Comparison of ENCODE assay signal across 8 cellular contexts in genomic region chr5:81751836-81752643, GRCh38. TPM values are rescaled to one million over a fixed set of nuclear protein-coding genes. Genes with fewer than 3 reads are reported as not detected.
DNase-seq lines count a peak whose midpoint lies in the region; ATAC-seq and TF ChIP-seq lines count a peak whose summit lies in the region.

No MANE protein-coding gene starts in this region.

- peak in 4 of 10 experiments; percentile 1 to 6 (median 4) for DNase-seq in CD4-positive, alpha-beta T cell
- DNase-seq in activated naive CD4-positive, alpha-beta T cell treated with anti-CD3 and anti-CD28 coated beads, Interleukin-2, amount 10 ng/mL, durations not matched to agents 7 days and 5 days, result no peak
- DNase-seq in cardiac septum (ENCODE audit: low spot score), result peak; percentile 75
- no peak for DNase-seq in psoas muscle

- WGBS in HUES64, result 13% methylated on average over 33 of the region's 37 CpGs
- WGBS in psoas muscle, 3 donors, result 10 to 12% (median 11%) methylated on average over 37 of the region's 37 CpGs

- peaks cover 11% of the 10 kb centered on the region for H3K36me3 Mint-ChIP-seq in CD4-positive, alpha-beta T cell (ENCODE audit: low read depth)
- peaks cover 6% of the 10 kb centered on the region for H3K36me3 Mint-ChIP-seq in activated naive CD4-positive, alpha-beta T cell treated with anti-CD3 and anti-CD28 coated beads, Interleukin-2, amount 10 ng/mL, durations not matched to agents 7 days and 5 days

- H3K9me3 Mint-ChIP-seq in CD4-positive, alpha-beta T cell, result no peaks in the 10 kb centered on the region
- H3K9me3 Mint-ChIP-seq in activated naive CD4-positive, alpha-beta T cell treated with anti-CD3 and anti-CD28 coated beads, Interleukin-2, amount 10 ng/mL, durations not matched to agents 7 days and 5 days, result no peaks in the 10 kb centered on the region

- H3K27me3 ChIP-seq in CD4-positive, alpha-beta T cell (ENCODE audit: control insufficient read depth, insufficient read depth, low read length), result no peaks in the 10 kb centered on the region
- H3K27me3 ChIP-seq in HUES64 (ENCODE audit: insufficient read depth, low read length) (peaks cover 20% of the 10 kb centered on the region), psoas muscle (ENCODE audit: insufficient read depth in 3 of 3, low read length in 2 of 3) (no peaks in the 10 kb centered on the region)

- POLR2A ChIA-PET in CD4-positive, alpha-beta T cell (lab: Charles Lee), result interaction anchor here (0.6 to 6.9 kb wide), 27 partner anchors 10 to 1325 kb away, joined by 3 to 383 read pairs (median 6); partner anchors contain the start of genes ATG10, RPS23, TMEM167A and XRCC4

- H3K27ac ChIP-seq in CD4-positive, alpha-beta T cell (ENCODE audit: low read depth, low read length), result peak overlapping the region; percentile 79
- H3K27ac ChIP-seq in HUES64 (ENCODE audit: low read depth, low read length) (peak overlapping the region; percentile 79), psoas muscle (peak overlapping the region; percentile 95)

- no peaks in the 10 kb centered on the region for H3K36me3 ChIP-seq in HUES64 (ENCODE audit: insufficient read depth, low read length)
- no peaks in the 10 kb centered on the region for H3K36me3 ChIP-seq in psoas muscle (ENCODE audit: insufficient read depth in 1 of 2, low read depth in 1 of 2)

- H3K4me3 Mint-ChIP-seq in CD4-positive, alpha-beta T cell, result peak overlapping the region; percentile 97
- H3K4me3 Mint-ChIP-seq in activated naive CD4-positive, alpha-beta T cell treated with anti-CD3 and anti-CD28 coated beads, Interleukin-2, amount 10 ng/mL, durations not matched to agents 7 days and 5 days, result peak overlapping the region; percentile 91

- H3K9me3 ChIP-seq in CD4-positive, alpha-beta T cell (ENCODE audit: control insufficient read depth, low read length), result no peaks in the 10 kb centered on the region
- no peaks in the 10 kb centered on the region for H3K9me3 ChIP-seq in HUES64 (ENCODE audit: insufficient read depth, low read depth, low read length)
- H3K9me3 ChIP-seq in psoas muscle, result no peaks in the 10 kb centered on the region

- ATAC-seq in CD4-positive, alpha-beta T cell (ENCODE audit: poor library complexity), result no peak
- peak in 2 of 4 donors; percentile 17 to 18 for ATAC-seq in psoas muscle
- ATAC-seq in HG02852 (IDR thresholded peaks at IDR 0.05; ENCODE audit: unreplicated experiment), result no peak
- ATAC-seq in HG03520 (IDR thresholded peaks at IDR 0.05; ENCODE audit: unreplicated experiment), result no peak
- no peak for ATAC-seq in GM19455 (IDR thresholded peaks at IDR 0.05; ENCODE audit: unreplicated experiment)

- no peak for TF ChIP-seq CTCF in CD4-positive, alpha-beta T cell (IDR thresholded peaks at IDR 0.05)
- TF ChIP-seq CTCF in psoas muscle (IDR thresholded peaks at IDR 0.05), result no peak

- CTCF ChIA-PET in CD4-positive, alpha-beta T cell (lab: Charles Lee), result interaction anchor here (2.5 kb wide), 1 partner anchor 100 kb away, joined by 11 read pairs; no protein-coding TSS in a partner anchor
- CTCF ChIA-PET in activated naive CD4-positive, alpha-beta T cell treated with anti-CD3 and anti-CD28 coated beads, Interleukin-2, amount 10 ng/mL, durations not matched to agents 7 days and 5 days (lab: Charles Lee), result interaction anchor here (1.1 to 2.7 kb wide), 3 partner anchors 87 to 245 kb away, joined by 3 to 23 read pairs (median 8); no protein-coding TSS in a partner anchor

- H3K9ac ChIP-seq in HUES64 (ENCODE audit: low read depth, low read length), result peak overlapping the region; percentile 81

- H3K4me1 Mint-ChIP-seq in CD4-positive, alpha-beta T cell (ENCODE audit: low read depth), result peaks cover 35% of the 10 kb centered on the region
- peaks cover 26% of the 10 kb centered on the region for H3K4me1 Mint-ChIP-seq in activated naive CD4-positive, alpha-beta T cell treated with anti-CD3 and anti-CD28 coated beads, Interleukin-2, amount 10 ng/mL, durations not matched to agents 7 days and 5 days

- no peaks in the 10 kb centered on the region for H3K27me3 Mint-ChIP-seq in CD4-positive, alpha-beta T cell
- H3K27me3 Mint-ChIP-seq in activated naive CD4-positive, alpha-beta T cell treated with anti-CD3 and anti-CD28 coated beads, Interleukin-2, amount 10 ng/mL, durations not matched to agents 7 days and 5 days, result peaks cover 28% of the 10 kb centered on the region

- H3K4me1 ChIP-seq in HUES64 (ENCODE audit: insufficient read depth, low read length), result peaks cover 62% of the 10 kb centered on the region
- peaks cover 48% of the 10 kb centered on the region for H3K4me1 ChIP-seq in psoas muscle

- H3K4me3 ChIP-seq in HUES64 (ENCODE audit: low read length), result peak overlapping the region; percentile 67
- peak overlapping the region; percentile 86 for H3K4me3 ChIP-seq in psoas muscle

- peak overlapping the region; percentile 10 for H3K27ac Mint-ChIP-seq in CD4-positive, alpha-beta T cell
- H3K27ac Mint-ChIP-seq in activated naive CD4-positive, alpha-beta T cell treated with anti-CD3 and anti-CD28 coated beads, Interleukin-2, amount 10 ng/mL, durations not matched to agents 7 days and 5 days, result peak overlapping the region; percentile 97

- intact Hi-C loops in CD4-positive, alpha-beta T cell (cut with DNase I, micrococcal nuclease), result loop anchor here (1.0 to 10.0 kb wide), 8 partner anchors 35 to 523 kb away; partner anchors contain the start of genes ATG10 (in 1 of the 2) and RPS23 (in 1 of the 2)
- intact Hi-C loops in cardiac septum (cut with DNase I) (loop anchor here (1.0 to 10.0 kb wide), 6 partner anchors 35 to 413 kb away; partner anchors contain the start of gene ATG10), psoas muscle (cut with DNase I) (loop anchor here (1.0 to 10.0 kb wide), 7 partner anchors 35 to 413 kb away; partner anchors contain the start of gene ATG10 (in 2 of the 2))

RNA-seq across cellular contexts. Expression of gene SSBP2, which starts 1.1 kb away (rescaled TPM):
- total RNA-seq in CD4-positive, alpha-beta T cell, result 10 to 100 TPM; 33.5 to 36.3 TPM
- 28.0 TPM for polyA plus RNA-seq in HUES64 (2013, experiment 1 of 2)
- polyA plus RNA-seq in HUES64 (2013, experiment 2 of 2), result 47.7 TPM
- total RNA-seq in cardiac septum (102 TPM), psoas muscle (10 to 100 TPM; 25.3 to 42.6 (median 34.6) TPM)
- 10 to 100 TPM; 18.2 to 22.5 (median 22.1) TPM for polyA plus RNA-seq in psoas muscle
